In the genomic region with DNA sequence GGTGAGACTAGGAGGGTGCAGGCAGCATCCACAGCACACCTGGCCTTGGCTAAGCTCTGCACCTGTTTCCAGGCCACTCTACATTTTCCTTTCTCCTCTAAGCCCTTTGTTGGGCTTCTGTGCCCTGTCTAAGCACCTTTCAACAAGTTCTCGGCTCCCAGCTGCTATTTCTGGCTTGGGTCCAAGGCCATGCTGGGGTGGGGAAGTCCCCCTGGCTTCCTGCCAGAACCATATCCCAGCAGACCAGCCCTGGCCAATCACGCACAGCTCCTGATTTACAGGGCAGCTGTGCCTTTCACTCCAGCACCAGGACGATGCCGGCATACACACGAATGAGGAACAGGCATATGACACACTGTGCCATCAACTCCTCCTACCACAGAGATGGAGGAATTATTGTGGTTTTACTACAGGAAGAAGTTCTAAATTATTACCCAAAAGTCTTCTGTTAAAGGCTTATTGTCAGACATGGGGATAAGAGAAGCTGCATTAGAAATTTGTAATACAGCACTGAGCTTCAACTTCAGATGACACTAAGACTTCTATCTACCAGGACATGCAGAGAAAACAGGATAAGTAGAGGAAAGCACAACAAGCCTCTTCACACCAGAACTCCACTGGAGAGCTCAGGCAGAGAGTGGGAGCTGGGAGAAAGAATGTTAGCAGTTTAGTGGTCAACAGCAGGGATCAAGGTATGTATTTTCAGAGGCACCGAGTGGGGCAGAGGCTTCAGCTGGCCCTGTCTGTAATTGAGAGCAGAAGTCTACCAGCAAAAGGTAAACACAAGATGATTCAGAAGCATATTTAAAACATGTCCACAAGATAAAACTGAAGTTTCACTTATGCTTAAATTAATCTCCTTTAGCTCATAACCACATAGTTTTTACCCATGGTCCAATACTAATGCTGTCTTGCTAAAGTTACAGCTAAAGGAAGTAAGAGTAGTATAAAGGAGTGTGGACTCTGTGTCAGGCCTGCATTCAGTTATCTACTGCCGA, we compare ENCODE assay signal across 9 cellular contexts. TPM values are rescaled to one million over a fixed set of nuclear protein-coding genes. Genes with fewer than 3 reads are reported as not detected.
A peak's percentile ranks its signal among the peaks of the same experiment; 100 is the strongest.
DNase-seq lines count a peak whose midpoint lies in the region; ATAC-seq and TF ChIP-seq lines count a peak whose summit lies in the region.
"Had no signal": no experiment of that assay in that cellular context is flagged by ENCODE, and none has a peak within 500 bp of the region (broad histone marks: within the 10 kb centered on the region; RNA-seq: fewer than 3 reads in every experiment).

No MANE protein-coding gene starts in this region.

- peaks cover 18% of the 10 kb centered on the region for H4K20me1 ChIP-seq in IMR-90 (ENCODE audit: insufficient read depth, low read length)

- 0% methylated on average over 1 of the region's 7 CpGs; no CpG with 5 or more reads in 1 of the 2 experiments for WGBS in IMR-90 (ENCODE audit: extremely low coverage in 2 of 2, insufficient read length in 1 of 2), 2 experiments
- 20% methylated on average over 7 of the region's 7 CpGs for WGBS in suprapubic skin

- no peak overlapping the region for H3K14ac ChIP-seq in IMR-90 (replicated peaks; ENCODE audit: low read depth, low read length)

- BruUV-seq in IMR-90 (replicated peaks; lab: Mats Ljungman, UMichigan): no TSS peak

- H2AK5ac ChIP-seq in IMR-90 (ENCODE audit: low read depth, low read length): no peak overlapping the region

- H2BK15ac ChIP-seq in IMR-90 (ENCODE audit: low read depth, low read length): no peak overlapping the region

- CTCF ChIA-PET in IMR-90 (lab: Yijun Ruan, JAX): interaction anchor here (1.1 kb wide), 1 partner anchor 74 kb away, joined by 3 read pairs; no protein-coding TSS in a partner anchor

- dilution Hi-C loops in IMR-90 (cut with HindIII; ENCODE audit: low sequenced_read_pairs, unreplicated experiment): no loop called here

- H3K36me3 Mint-ChIP-seq in activated T-cell treated with anti-CD3 and anti-CD28 coated beads, Interleukin-2, amount 50 U/mL, for 4 hours (ENCODE audit: insufficient read depth): peaks cover 42% of the 10 kb centered on the region
- H3K36me3 Mint-ChIP-seq in osteocyte (ENCODE audit: unreplicated experiment): peaks cover 37% of the 10 kb centered on the region

- no peak overlapping the region for H3K9ac ChIP-seq in IMR-90 (ENCODE audit: low read depth, low read length)

- H3K4me1 ChIP-seq in IMR-90 (ENCODE audit: control insufficient read depth, insufficient read depth, low read length) (peaks cover 15% of the 10 kb centered on the region), suprapubic skin (peaks cover 32% of the 10 kb centered on the region)

- H3K9me1 ChIP-seq in IMR-90 (ENCODE audit: insufficient read depth, low read length): peaks cover 16% of the 10 kb centered on the region

- H4K91ac ChIP-seq in IMR-90 (ENCODE audit: insufficient read depth, low read depth, low read length): no peak overlapping the region

- TF ChIP-seq EP300 in suprapubic skin (IDR thresholded peaks at IDR 0.05): no peak

- H3K4me3 ChIP-seq in IMR-90 (ENCODE audit: insufficient read depth, low read depth, low read length) (no peak overlapping the region), suprapubic skin (no peak overlapping the region)

- DNase-seq in NK-92 (lab: John Stamatoyannopoulos, UW; ENCODE audit: unreplicated experiment) (peak; percentile 21), IMR-90 (peak; percentile 89), OCI-M1 (lab: John Stamatoyannopoulos, UW) (peak; percentile 89), fibroblast of peridontal ligament (ENCODE audit: extremely low read depth) (peak; percentile 74), osteocyte (ENCODE audit: extremely low spot score, unreplicated experiment) (peak; percentile 95), suprapubic skin (ENCODE audit: low spot score in 2 of 2) (peak; percentile 83)
- DNase-seq in NK-92 treated with Interleukin-12 subunit alpha and Interleukin-12 subunit beta, amount 100 ng/mL, for 24 hours (lab: John Stamatoyannopoulos, UW): no peak
- DNase-seq in activated T-cell treated with anti-CD3 and anti-CD28 coated beads, Interleukin-2, amount 50 U/mL, for 4 hours: peak; percentile 58

- peaks cover 60% of the 10 kb centered on the region for H3K4me1 Mint-ChIP-seq in activated T-cell treated with anti-CD3 and anti-CD28 coated beads, Interleukin-2, amount 50 U/mL, for 4 hours (ENCODE audit: low read depth)
- H3K4me1 Mint-ChIP-seq in osteocyte (ENCODE audit: unreplicated experiment): peaks cover 23% of the 10 kb centered on the region

- H3K18ac ChIP-seq in IMR-90 (ENCODE audit: low read depth, low read length): peak overlapping the region; percentile 12; the same call in 1 of the 2 replicates

- H3K9me3 Mint-ChIP-seq in activated T-cell treated with anti-CD3 and anti-CD28 coated beads, Interleukin-2, amount 50 U/mL, for 4 hours: no peaks in the 10 kb centered on the region
- H3K9me3 Mint-ChIP-seq in osteocyte (ENCODE audit: unreplicated experiment): no peaks in the 10 kb centered on the region

- H3K27me3 Mint-ChIP-seq in activated T-cell treated with anti-CD3 and anti-CD28 coated beads, Interleukin-2, amount 50 U/mL, for 4 hours (ENCODE audit: low read depth): no peaks in the 10 kb centered on the region
- H3K27me3 Mint-ChIP-seq in osteocyte (ENCODE audit: unreplicated experiment): no peaks in the 10 kb centered on the region

- H3K4me3 Mint-ChIP-seq in activated T-cell treated with anti-CD3 and anti-CD28 coated beads, Interleukin-2, amount 50 U/mL, for 4 hours: peak overlapping the region; percentile 50
- no peak overlapping the region for H3K4me3 Mint-ChIP-seq in osteocyte (ENCODE audit: unreplicated experiment)

- peak overlapping the region; percentile 48 for H3K4me2 ChIP-seq in IMR-90 (ENCODE audit: low read depth, low read length)

- H2BK20ac ChIP-seq in IMR-90 (ENCODE audit: low read depth, low read length): no peak overlapping the region

- no peaks in the 10 kb centered on the region for H3K27me3 ChIP-seq in IMR-90 (ENCODE audit: control insufficient read depth, insufficient read depth, low read length)
- H3K27me3 ChIP-seq in suprapubic skin: no peaks in the 10 kb centered on the region

- no peak overlapping the region for H4K5ac ChIP-seq in IMR-90 (ENCODE audit: low read depth, low read length)

- no peaks in the 10 kb centered on the region for H3K9me3 ChIP-seq in IMR-90 (ENCODE audit: control insufficient read depth, insufficient read depth, low read length)
- H3K9me3 ChIP-seq in suprapubic skin: no peaks in the 10 kb centered on the region

- H3K79me1 ChIP-seq in IMR-90 (ENCODE audit: low read depth in 1 of 2, low read length in 2 of 2): peaks cover 14 to 29% of the 10 kb centered on the region in 2 experiments

- no peak overlapping the region for H2BK120ac ChIP-seq in IMR-90 (ENCODE audit: low read depth, low read length)

- POLR2A ChIA-PET in IMR-90 (lab: Charles Lee; ENCODE audit: unreplicated experiment): no interaction called here

- TF ChIP-seq POLR2A in IMR-90 (IDR thresholded peaks at IDR 0.05; ENCODE audit: low read depth, low read length) (no peak), suprapubic skin (IDR thresholded peaks at IDR 0.05) (no peak)

- ATAC-seq in IMR-90 (ENCODE audit: low read depth): peak; percentile 93
- ATAC-seq in activated T-cell treated with anti-CD3 and anti-CD28 coated beads, Interleukin-2, amount 50 U/mL, for 4 hours: peak; percentile 91 to 93

- H3K23ac ChIP-seq in IMR-90 (ENCODE audit: low read depth, low read length): peak overlapping the region; percentile 3; the same call in 1 of the 2 replicates

- peak overlapping the region; percentile 80 for H2BK5ac ChIP-seq in IMR-90 (ENCODE audit: low read depth, low read length, poor library complexity, severe bottlenecking)

- no peak overlapping the region; the same call in 1 of the 2 replicates for H3K4ac ChIP-seq in IMR-90 (ENCODE audit: low read depth, low read length)

- no peak overlapping the region for H3K56ac ChIP-seq in IMR-90 (ENCODE audit: extremely low read depth, insufficient read depth, low read length)

- peak overlapping the region; percentile 86 for H3K27ac Mint-ChIP-seq in osteocyte (ENCODE audit: unreplicated experiment)

- H2AFZ ChIP-seq in IMR-90 (replicated peaks; ENCODE audit: low read length, poor library complexity): no peak overlapping the region

- H3K27ac ChIP-seq in IMR-90 (ENCODE audit: insufficient read depth, low read length) (peak overlapping the region; percentile 40; the same call in 1 of the 2 replicates), suprapubic skin (peak overlapping the region; percentile 27)
- H3K27ac ChIP-seq: 22Rv1 had no signal

- H4K8ac ChIP-seq in IMR-90 (ENCODE audit: low read depth in 2 of 2, low read length in 2 of 2): no peak overlapping the region

- TF ChIP-seq RAD21 in IMR-90 (IDR thresholded peaks at IDR 0.05; ENCODE audit: low read length): no peak

- TF ChIP-seq CTCF in IMR-90 (conservative IDR thresholded peaks at IDR 0.05; ENCODE audit: low read depth, low read length) (no peak), osteocyte (IDR thresholded peaks at IDR 0.05) (no peak), suprapubic skin (IDR thresholded peaks at IDR 0.05) (no peak)

- in situ Hi-C loops in IMR-90 (cut with MboI; ENCODE audit: low sequenced_read_pairs): no loop called here

- H3K36me3 ChIP-seq in IMR-90 (ENCODE audit: control insufficient read depth, insufficient read depth, low read length): peaks cover 27% of the 10 kb centered on the region
- peaks cover 34% of the 10 kb centered on the region for H3K36me3 ChIP-seq in suprapubic skin

- no peak overlapping the region for H2AK9ac ChIP-seq in IMR-90 (replicated peaks; ENCODE audit: low read depth, low read length, poor library complexity)

- intact Hi-C loops in IMR-90 (cut with micrococcal nuclease): loop anchor here (2.0 kb wide), 1 partner anchor 55 kb away; the partner anchor contains the start of gene MYCL

RNA-seq across cellular contexts. Expression of gene TRIT1, which starts 37.4 kb away (rescaled TPM):
- total RNA-seq in IMR-90 (2012; rRNA removed) (27.8 and 29.2 TPM in 2 replicates), osteocyte (13.5 and 15.8 TPM in 2 replicates), suprapubic skin (10 to 100 TPM; 14.1 to 50.7 (median 31.2) TPM)
- 10.8 and 13.5 TPM in 2 replicates for polyA plus RNA-seq in IMR-90 (2012; rRNA removed)
- 3.8 and 4.7 TPM in 2 replicates for polyA plus RNA-seq in IMR-90 (2012; cell fraction: cytosol; rRNA removed)
- polyA plus RNA-seq in IMR-90 (2012; cell fraction: nucleus; rRNA removed; ENCODE audit: low replicate concordance): 9.5 and 28.8 TPM in 2 replicates
- total RNA-seq in activated T-cell treated with anti-CD3 and anti-CD28 coated beads, Interleukin-2, amount 50 U/mL, for 4 hours: 10 to 100 TPM; 28.6 to 30.8 (median 30.6) TPM

RNA-seq across cellular contexts. Expression of gene MYCL, which starts 55.8 kb away (rescaled TPM):
- total RNA-seq in IMR-90 (2012; rRNA removed) (0.56 and 0.72 TPM in 2 replicates), osteocyte (0.21 TPM in 1 of 2 replicates, not detected in the other), suprapubic skin (100 to 1,000 TPM in 2 of 4 donors, 10 to 100 TPM in 2; 62.7 to 131 (median 95.1) TPM)
- polyA plus RNA-seq in IMR-90 (2012; rRNA removed): 0.75 and 0.87 TPM in 2 replicates
- 0.42 and 0.52 TPM in 2 replicates for polyA plus RNA-seq in IMR-90 (2012; cell fraction: cytosol; rRNA removed)
- 0.36 and 0.41 TPM in 2 replicates for polyA plus RNA-seq in IMR-90 (2012; cell fraction: nucleus; rRNA removed; ENCODE audit: low replicate concordance)
- total RNA-seq in activated T-cell treated with anti-CD3 and anti-CD28 coated beads, Interleukin-2, amount 50 U/mL, for 4 hours: under 1 TPM; 0.08 to 0.38 (median 0.18) TPM

RNA-seq across cellular contexts. Expression of gene BMP8B, which starts 57.2 kb away (rescaled TPM):
- not detected in 2 replicates for total RNA-seq in IMR-90 (2012; rRNA removed)
- polyA plus RNA-seq in IMR-90 (2012; rRNA removed): 0.03 TPM in 1 of 2 replicates, not detected in the other
- polyA plus RNA-seq in IMR-90 (2012; cell fraction: cytosol; rRNA removed): not detected in 2 replicates
- not detected in 2 replicates for polyA plus RNA-seq in IMR-90 (2012; cell fraction: nucleus; rRNA removed; ENCODE audit: low replicate concordance)
- under 1 TPM; 0.23 to 0.30 (median 0.24) TPM for total RNA-seq in activated T-cell treated with anti-CD3 and anti-CD28 coated beads, Interleukin-2, amount 50 U/mL, for 4 hours
- 0.08 TPM in 1 of 2 replicates, not detected in the other for total RNA-seq in osteocyte
- 1 to 10 TPM in 3 of 4 donors, under 1 TPM in 1; 0.83 to 3.5 (median 2.1) TPM for total RNA-seq in suprapubic skin

Comparison
In these comparisons a context has a peak if more than half of its experiments do, and no peak if none do; other contexts are left out.
1. RNA of gene MYCL, which starts 55.8 kb away (total RNA-seq): 62.7 to 131 TPM in suprapubic skin; 0.56 to 0.72 TPM in IMR-90, 0.21 TPM in osteocyte and 0.08 to 0.38 TPM in activated T-cell treated with anti-CD3 and anti-CD28 coated beads, Interleukin-2, amount 50 U/mL, for 4 hours; every median in the first group is over 10 times any median in the second.